In the genomic region with DNA sequence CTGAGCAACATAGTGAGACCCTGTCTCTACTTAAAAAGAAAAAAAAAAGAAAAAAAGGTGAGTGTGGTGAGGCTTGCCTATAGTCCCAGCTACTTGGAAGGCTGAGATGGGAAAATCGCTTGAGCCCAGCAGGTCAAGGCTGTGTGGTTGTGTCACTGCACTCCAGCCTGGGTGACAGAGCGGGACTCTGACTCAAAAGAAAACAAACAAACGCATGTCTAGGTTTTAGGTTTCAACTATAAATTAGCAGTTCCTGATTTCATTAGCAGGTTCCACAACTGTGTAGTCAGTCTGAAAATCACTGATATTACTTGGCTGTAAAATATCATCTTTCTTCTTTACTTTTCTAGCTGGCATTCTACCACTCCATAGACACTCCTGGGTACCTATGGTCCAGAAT, we compare ENCODE assay signal across 15 cellular contexts.
DNase-seq lines count a peak whose midpoint lies in the region; ATAC-seq and TF ChIP-seq lines count a peak whose summit lies in the region.
"Had no signal": no experiment of that assay in that cellular context is flagged by ENCODE, and none has a peak within 500 bp of the region (broad histone marks: within the 10 kb centered on the region; RNA-seq: fewer than 3 reads in every experiment).

No MANE protein-coding gene starts in this region.

- H3K4me3 Mint-ChIP-seq in nephron progenitor cell, result no peak overlapping the region
- H3K4me3 Mint-ChIP-seq: activated CD4-positive, alpha-beta memory T cell treated with anti-CD3 and anti-CD28 coated beads, Interleukin-2, amount 10 ng/mL, durations not matched to agents 7 days and 5 days; naive B cell had no signal

- peaks cover 30% of the 10 kb centered on the region for H3K4me1 Mint-ChIP-seq in nephron progenitor cell
- H3K4me1 Mint-ChIP-seq: activated CD4-positive, alpha-beta memory T cell treated with anti-CD3 and anti-CD28 coated beads, Interleukin-2, amount 10 ng/mL, durations not matched to agents 7 days and 5 days; naive B cell had no signal

- DNase-seq in nephron progenitor cell (peak; percentile 19), NCI-H1436 (lab: John Stamatoyannopoulos, UW) (no peak), islet precursor cell (no peak), activated gamma-delta T cell (lab: John Stamatoyannopoulos, UW) (no peak), COR-L47 (lab: John Stamatoyannopoulos, UW) (no peak)
- DNase-seq: activated CD4-positive, alpha-beta memory T cell treated with anti-CD3 and anti-CD28 coated beads, Interleukin-2, amount 10 ng/mL, durations not matched to agents 7 days and 5 days; activated effector memory CD4-positive, alpha-beta T cell treated with Interleukin-2 at 50 U/mL for 16 hours; brain microvascular endothelial cell; naive B cell; NCI-H146; SHP77; sigmoid colon had no signal

- no peaks in the 10 kb centered on the region for H3K36me3 Mint-ChIP-seq in nephron progenitor cell (ENCODE audit: low read depth)
- H3K36me3 Mint-ChIP-seq: naive B cell had no signal

- ATAC-seq in GM18867 (IDR thresholded peaks at IDR 0.05; ENCODE audit: unreplicated experiment), result peak; percentile 92
- peak; percentile 70 for ATAC-seq in GM21619 (IDR thresholded peaks at IDR 0.05; ENCODE audit: unreplicated experiment)
- peak; percentile 52 for ATAC-seq in HG03097 (IDR thresholded peaks at IDR 0.05; ENCODE audit: low FRiP score, unreplicated experiment)

- no peaks in the 10 kb centered on the region for H3K9me3 Mint-ChIP-seq in nephron progenitor cell

- no peak for TF ChIP-seq CTCF in nephron progenitor cell (IDR thresholded peaks at IDR 0.05)

- peak overlapping the region; percentile 96 for H3K27ac Mint-ChIP-seq in nephron progenitor cell
- H3K27ac Mint-ChIP-seq: activated CD4-positive, alpha-beta memory T cell treated with anti-CD3 and anti-CD28 coated beads, Interleukin-2, amount 10 ng/mL, durations not matched to agents 7 days and 5 days; naive B cell had no signal

- H3K27me3 Mint-ChIP-seq in nephron progenitor cell (ENCODE audit: low read depth, poor library complexity), result no peaks in the 10 kb centered on the region
- H3K27me3 Mint-ChIP-seq: activated CD4-positive, alpha-beta memory T cell treated with anti-CD3 and anti-CD28 coated beads, Interleukin-2, amount 10 ng/mL, durations not matched to agents 7 days and 5 days; naive B cell had no signal
